In the genomic region with DNA sequence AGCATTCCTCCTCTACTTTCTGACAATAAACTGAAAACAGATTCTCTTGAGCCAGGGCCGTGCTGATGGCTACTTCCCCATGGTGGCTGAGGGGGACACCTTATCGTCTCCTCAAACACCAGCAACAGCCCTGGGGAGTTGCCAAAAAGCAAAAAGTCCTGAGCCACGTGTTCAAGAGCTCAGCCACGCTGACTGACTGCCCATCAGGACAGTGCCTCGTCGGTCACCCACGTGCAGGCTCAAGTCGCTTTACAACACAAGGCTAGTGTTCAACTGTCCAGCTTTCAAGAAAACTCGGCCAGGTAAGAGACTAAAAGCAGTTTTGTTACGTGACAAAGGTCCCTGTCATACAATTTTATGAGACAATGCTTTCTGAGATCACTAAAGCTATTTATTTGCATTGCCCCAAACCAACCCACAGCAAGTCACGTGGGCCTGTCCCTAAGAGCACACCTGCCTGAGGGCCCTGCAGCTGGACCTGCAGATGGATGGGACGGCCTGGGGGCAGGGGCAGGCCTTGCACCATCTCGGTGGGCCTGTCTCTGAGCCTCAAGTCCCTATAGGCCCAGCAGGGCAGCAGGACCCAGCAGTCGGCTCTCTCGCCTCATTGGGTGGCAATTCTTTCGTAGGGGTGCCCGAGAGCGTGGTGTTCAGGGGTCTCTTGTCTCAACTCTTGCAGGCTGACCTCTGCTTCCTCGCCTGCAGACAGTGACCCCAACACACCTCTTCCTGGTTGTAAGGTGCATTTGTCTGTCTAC, we compare ENCODE assay signal across 26 cellular contexts.
"Had no signal": no experiment of that assay in that cellular context is flagged by ENCODE, and none has a peak within 500 bp of the region (broad histone marks: within the 10 kb centered on the region; RNA-seq: fewer than 3 reads in every experiment).

No MANE protein-coding gene starts in this region.

- H3K4me1 Mint-ChIP-seq: activated naive CD8-positive, alpha-beta T cell treated with anti-CD3 and anti-CD28 coated beads for 36 hours; central memory CD8-positive, alpha-beta T cell had no signal

- H3K9me3 ChIP-seq: Peyer's patch, SJCRH30, SK-N-SH had no signal

- H3K27ac ChIP-seq: Peyer's patch, RWPE1, SJCRH30, VCaP had no signal

- H3K4me1 ChIP-seq: SJCRH30 had no signal

- H3K27ac Mint-ChIP-seq: activated CD4-positive, alpha-beta memory T cell treated with anti-CD3 and anti-CD28 coated beads for 36 hours; activated CD4-positive, alpha-beta T cell treated with anti-CD3 and anti-CD28 coated beads, Interleukin-2, amount 10 ng/mL, durations not matched to agents 7 days and 5 days; activated naive CD4-positive, alpha-beta T cell treated with anti-CD3 and anti-CD28 coated beads, Interleukin-2, amount 10 ng/mL, durations not matched to agents 7 days and 5 days; activated naive CD8-positive, alpha-beta T cell treated with anti-CD3 and anti-CD28 coated beads for 36 hours; activated T-helper 2 cell treated with anti-CD3 and anti-CD28 coated beads, Interferon-gamma antibody, Interleukin-2, Interleukin-4, amounts not matched to agents 10 μg/mL and 5 μg/mL and 100 μg/mL, durations not matched to agents 14 hours and 24 hours and 36 hours had no signal

- H3K27me3 Mint-ChIP-seq: activated CD4-positive, alpha-beta memory T cell treated with anti-CD3 and anti-CD28 coated beads for 36 hours; activated CD4-positive, alpha-beta T cell treated with anti-CD3 and anti-CD28 coated beads, Interleukin-2, amount 10 ng/mL, durations not matched to agents 7 days and 5 days; activated naive CD4-positive, alpha-beta T cell treated with anti-CD3 and anti-CD28 coated beads, Interleukin-2, amount 10 ng/mL, durations not matched to agents 7 days and 5 days; activated naive CD8-positive, alpha-beta T cell treated with anti-CD3 and anti-CD28 coated beads for 36 hours had no signal

- H3K36me3 ChIP-seq: SJCRH30 had no signal

- H3K4me3 Mint-ChIP-seq: activated CD4-positive, alpha-beta memory T cell treated with anti-CD3 and anti-CD28 coated beads for 36 hours; activated CD4-positive, alpha-beta T cell treated with anti-CD3 and anti-CD28 coated beads, Interleukin-2, amount 10 ng/mL, durations not matched to agents 7 days and 5 days; activated naive CD4-positive, alpha-beta T cell treated with anti-CD3 and anti-CD28 coated beads, Interleukin-2, amount 10 ng/mL, durations not matched to agents 7 days and 5 days; activated naive CD8-positive, alpha-beta T cell treated with anti-CD3 and anti-CD28 coated beads for 36 hours; activated T-cell treated with anti-CD3 and anti-CD28 coated beads, Interleukin-2, amount 50 U/mL, for 4 hours; central memory CD8-positive, alpha-beta T cell had no signal

- H3K9me3 Mint-ChIP-seq: activated CD4-positive, alpha-beta memory T cell treated with anti-CD3 and anti-CD28 coated beads for 36 hours; activated CD4-positive, alpha-beta T cell treated with anti-CD3 and anti-CD28 coated beads, Interleukin-2, amount 10 ng/mL, durations not matched to agents 7 days and 5 days; activated naive CD4-positive, alpha-beta T cell treated with anti-CD3 and anti-CD28 coated beads, Interleukin-2, amount 10 ng/mL, durations not matched to agents 7 days and 5 days; activated naive CD8-positive, alpha-beta T cell treated with anti-CD3 and anti-CD28 coated beads for 36 hours; activated T-cell treated with anti-CD3 and anti-CD28 coated beads, Interleukin-2, amount 50 U/mL, for 4 hours; activated T-helper 2 cell treated with anti-CD3 and anti-CD28 coated beads, Interferon-gamma antibody, Interleukin-2, Interleukin-4, amounts not matched to agents 10 μg/mL and 5 μg/mL and 100 μg/mL, durations not matched to agents 14 hours and 24 hours and 36 hours; central memory CD8-positive, alpha-beta T cell had no signal

- H3K27me3 ChIP-seq: Peyer's patch, SJCRH30 had no signal

- ATAC-seq: activated T-cell treated with anti-CD3 and anti-CD28 coated beads, Interleukin-2, amount 50 U/mL, for 4 hours had no signal

- H3K4me2 ChIP-seq: SK-N-SH had no signal

- H3K9ac ChIP-seq: SK-N-SH had no signal

- H3K4me3 ChIP-seq: Peyer's patch, SJCRH30 had no signal

- DNase-seq: activated CD4-positive, alpha-beta memory T cell treated with anti-CD3 and anti-CD28 coated beads for 36 hours; activated CD4-positive, alpha-beta T cell treated with anti-CD3 and anti-CD28 coated beads, Interleukin-2, amount 10 ng/mL, durations not matched to agents 7 days and 5 days; activated CD4-positive, CD25-positive, alpha-beta regulatory T cell; activated CD8-positive, alpha-beta memory T cell treated with anti-CD3 and anti-CD28 coated beads for 24 hours; activated gamma-delta T cell treated with Interleukin-2 at 50 U/mL for 16 hours; activated naive CD4-positive, alpha-beta T cell treated with anti-CD3 and anti-CD28 coated beads, Interleukin-2, amount 10 ng/mL, durations not matched to agents 7 days and 5 days; activated naive CD8-positive, alpha-beta T cell treated with anti-CD3 and anti-CD28 coated beads for 36 hours; activated T-cell treated with anti-CD3 and anti-CD28 coated beads, Interleukin-2, amount 50 U/mL, for 4 hours; anterior cingulate cortex; Karpas-422; MM.1S; NCI-H1105; NCI-H1436; NCI-H187; NCI-H2081; NCI-H446; NCI-H524; Right ventricle myocardium superior; SJCRH30; SK-N-SH; T-helper 1 cell had no signal
